In the genomic region with DNA sequence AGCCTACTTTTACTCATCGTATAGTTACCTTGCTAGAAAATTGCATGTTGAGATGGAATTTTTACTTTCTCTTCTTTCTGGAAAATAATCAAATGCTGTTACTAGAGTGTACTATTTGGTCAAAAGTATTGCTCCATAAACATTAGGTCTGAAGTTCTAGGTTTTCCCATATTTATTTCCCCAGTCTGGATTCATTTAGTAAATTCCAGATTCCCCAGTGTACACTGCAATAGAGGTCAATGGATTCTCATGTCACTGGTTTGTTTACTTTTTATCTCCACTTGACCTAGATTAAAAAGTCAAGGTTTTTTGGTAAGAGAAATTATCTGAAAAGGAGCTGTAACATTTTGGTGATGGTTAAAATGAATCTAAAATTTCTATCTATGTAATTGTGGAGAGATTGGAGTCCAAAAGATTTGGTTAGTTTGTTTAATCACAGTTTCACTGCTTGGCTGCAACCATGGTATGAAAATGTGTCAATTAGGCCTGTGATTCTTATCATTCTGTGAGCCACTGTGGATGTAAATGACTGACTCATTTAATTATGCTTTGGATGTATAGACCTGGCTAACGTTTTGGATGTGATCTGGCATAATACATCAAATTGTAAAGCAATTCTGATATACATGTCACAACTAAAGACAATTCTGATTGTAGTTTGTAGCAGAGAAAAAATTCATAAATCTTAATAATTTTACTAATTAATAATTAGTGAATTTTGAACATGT, we compare ENCODE assay signal across 17 cellular contexts. TPM values are rescaled to one million over a fixed set of nuclear protein-coding genes. Genes with fewer than 3 reads are reported as not detected.
"Had no signal": no experiment of that assay in that cellular context is flagged by ENCODE, and none has a peak within 500 bp of the region (broad histone marks: within the 10 kb centered on the region; RNA-seq: fewer than 3 reads in every experiment).

No MANE protein-coding gene starts in this region.

- H3K4me3 ChIP-seq: esophagus squamous epithelium, heart right ventricle, mucosa of descending colon, suprapubic skin had no signal

- FAIRE-seq: endothelial cell of umbilical vein, frontal cortex, small intestine, TTC549 had no signal

- H3K9me3 ChIP-seq: esophagus squamous epithelium, heart right ventricle, mucosa of descending colon, suprapubic skin had no signal

- DNase-seq: activated B cell treated with CpG ODN at 0.5 μM for 24 hours; activated CD4-positive, alpha-beta T cell treated with anti-CD3 and anti-CD28 coated beads, Interleukin-2, amount 10 ng/mL, durations not matched to agents 24 days and 14 days; activated gamma-delta T cell treated with Interleukin-2 at 50 U/mL for 16 hours; activated naive CD8-positive, alpha-beta T cell treated with anti-CD3 and anti-CD28 coated beads for 36 hours; effector CD8-positive, alpha-beta T cell; esophagus squamous epithelium; heart right ventricle; left cardiac atrium; mucosa of descending colon; naive thymus-derived CD4-positive, alpha-beta T cell; small intestine; stimulated activated naive CD8-positive, alpha-beta T cell treated with anti-CD3 and anti-CD28 coated beads, Interleukin-15, Interleukin-2, amounts not matched to agents 100 U/mL and 50 U/mL, for 24 hours; T-helper 17 cell had no signal

- H3K27ac ChIP-seq: suprapubic skin had no signal

- H3K36me3 ChIP-seq: esophagus squamous epithelium, heart right ventricle, suprapubic skin had no signal

- H3K4me1 ChIP-seq: esophagus squamous epithelium had no signal

- ATAC-seq: mucosa of descending colon; naive thymus-derived CD4-positive, alpha-beta T cell; T-helper 17 cell had no signal

- H3K27me3 ChIP-seq: esophagus squamous epithelium, heart right ventricle, suprapubic skin had no signal

RNA-seq across cellular contexts. Expression of gene STEAP4, which starts 32.7 kb away (rescaled TPM):
- total RNA-seq: activated naive CD8-positive, alpha-beta T cell treated with anti-CD3 and anti-CD28 coated beads for 36 hours; endothelial cell of umbilical vein had no signal
